ENCODE assay signal across 26 cellular contexts in genomic region chr19:58469241-58470013, GRCh38. TPM values are rescaled to one million over a fixed set of nuclear protein-coding genes. Genes with fewer than 3 reads are reported as not detected.
DNase-seq lines count a peak whose midpoint lies in the region; ATAC-seq and TF ChIP-seq lines count a peak whose summit lies in the region.
"Had no signal": no experiment of that assay in that cellular context is flagged by ENCODE, and none has a peak within 500 bp of the region (broad histone marks: within the 10 kb centered on the region; RNA-seq: fewer than 3 reads in every experiment).

No MANE protein-coding gene starts in this region.

- H3K27me3 Mint-ChIP-seq in activated CD4-positive, alpha-beta memory T cell treated with anti-CD3 and anti-CD28 coated beads for 36 hours: no peaks in the 10 kb centered on the region
- peaks cover 4% of the 10 kb centered on the region for H3K27me3 Mint-ChIP-seq in activated CD4-positive, alpha-beta memory T cell treated with anti-CD3 and anti-CD28 coated beads, Interleukin-2, amount 10 ng/mL, durations not matched to agents 7 days and 5 days
- peaks cover 14% of the 10 kb centered on the region for H3K27me3 Mint-ChIP-seq in endodermal cell (ENCODE audit: insufficient read depth)
- peaks cover 2% of the 10 kb centered on the region for H3K27me3 Mint-ChIP-seq in neural progenitor cell (ENCODE audit: insufficient read depth, low read depth)
- H3K27me3 Mint-ChIP-seq: IgD-negative memory B cell had no signal

- H3K9me3 Mint-ChIP-seq in activated CD4-positive, alpha-beta memory T cell treated with anti-CD3 and anti-CD28 coated beads for 36 hours: no peaks in the 10 kb centered on the region
- no peaks in the 10 kb centered on the region for H3K9me3 Mint-ChIP-seq in activated CD4-positive, alpha-beta memory T cell treated with anti-CD3 and anti-CD28 coated beads, Interleukin-2, amount 10 ng/mL, durations not matched to agents 7 days and 5 days
- H3K9me3 Mint-ChIP-seq in endodermal cell (no peaks in the 10 kb centered on the region), neural progenitor cell (no peaks in the 10 kb centered on the region)

- no peaks in the 10 kb centered on the region for H3K9me3 ChIP-seq in Loucy (ENCODE audit: insufficient read depth, low read depth, low read length)
- no peaks in the 10 kb centered on the region for H3K9me3 ChIP-seq in endodermal cell (ENCODE audit: control insufficient read depth, low read length)
- H3K9me3 ChIP-seq in neural progenitor cell (ENCODE audit: low read depth): no peaks in the 10 kb centered on the region
- no peaks in the 10 kb centered on the region for H3K9me3 ChIP-seq in HAP-1
- H3K9me3 ChIP-seq: ascending aorta, MG63, prostate gland, thoracic aorta had no signal

- H3K27ac ChIP-seq in endodermal cell (ENCODE audit: low read depth, low read length) (no peak overlapping the region), neural progenitor cell (no peak overlapping the region)
- H3K27ac ChIP-seq: ascending aorta, GM23248, prostate gland, thoracic aorta had no signal

- H3K4me2 ChIP-seq in Loucy (ENCODE audit: low read depth, low read length, poor library complexity, severe bottlenecking) (peak overlapping the region; percentile 100), neural progenitor cell (no peak overlapping the region)

- CTCF ChIA-PET in activated CD4-positive, alpha-beta memory T cell treated with anti-CD3 and anti-CD28 coated beads for 36 hours (lab: Charles Lee): interaction anchor here (0.6 to 1.2 kb wide), 2 partner anchors 17 to 61 kb away, joined by 3 read pairs; partner anchors contain the start of genes ZNF324B and ZNF584
- CTCF ChIA-PET in activated CD4-positive, alpha-beta memory T cell treated with anti-CD3 and anti-CD28 coated beads, Interleukin-2, amount 10 ng/mL, durations not matched to agents 7 days and 5 days (lab: Charles Lee): interaction anchor here (0.7 to 1.0 kb wide), 2 partner anchors 45 to 50 kb away, joined by 3 read pairs; partner anchors contain the start of gene ZBTB45

- H4K20me1 ChIP-seq in Loucy (ENCODE audit: insufficient read depth, low read length, poor library complexity, severe bottlenecking) (peaks cover 8% of the 10 kb centered on the region), neural progenitor cell (ENCODE audit: low read depth) (peaks cover 9% of the 10 kb centered on the region)

- TF ChIP-seq CTCF in Loucy (conservative IDR thresholded peaks at IDR 0.05; ENCODE audit: low read length) (no peak), endodermal cell (conservative IDR thresholded peaks at IDR 0.05) (no peak), neural progenitor cell (IDR thresholded peaks at IDR 0.05) (no peak)

- no peaks in the 10 kb centered on the region for H3K27me3 ChIP-seq in Loucy (ENCODE audit: insufficient read depth, low read length, poor library complexity, severe bottlenecking)
- peaks cover 9% of the 10 kb centered on the region for H3K27me3 ChIP-seq in endodermal cell (ENCODE audit: control insufficient read depth, insufficient read depth, low read length, poor library complexity, severe bottlenecking)
- H3K27me3 ChIP-seq in neural progenitor cell: peaks cover 12% of the 10 kb centered on the region
- H3K27me3 ChIP-seq in HAP-1 (ENCODE audit: low read depth): no peaks in the 10 kb centered on the region
- H3K27me3 ChIP-seq: ascending aorta, MG63 had no signal

- H3K9ac ChIP-seq in Loucy (ENCODE audit: low read depth, low read length, poor library complexity, severe bottlenecking) (peak overlapping the region; percentile 80), endodermal cell (ENCODE audit: extremely low read depth, low read length, poor library complexity, severe bottlenecking) (no peak overlapping the region), neural progenitor cell (no peak overlapping the region)

- H3K4me1 ChIP-seq in Loucy (ENCODE audit: insufficient read depth, low read length, poor library complexity, severe bottlenecking) (peaks cover 10% of the 10 kb centered on the region), endodermal cell (ENCODE audit: control insufficient read depth, insufficient read depth, low read length) (no peaks in the 10 kb centered on the region), neural progenitor cell (no peaks in the 10 kb centered on the region), HAP-1 (peaks cover 10% of the 10 kb centered on the region)

- H3K36me3 ChIP-seq in Loucy (ENCODE audit: insufficient read depth, low read length) (peaks cover 12% of the 10 kb centered on the region; the same call in 1 of the 2 replicates), endodermal cell (ENCODE audit: control insufficient read depth, insufficient read depth, low read length) (peaks cover 25% of the 10 kb centered on the region), neural progenitor cell (no peaks in the 10 kb centered on the region), HAP-1 (replicated peaks) (peaks cover 17% of the 10 kb centered on the region)

- intact Hi-C loops in activated CD4-positive, alpha-beta memory T cell treated with anti-CD3 and anti-CD28 coated beads for 36 hours (cut with micrococcal nuclease): no loop called here

- H3K4me1 Mint-ChIP-seq in activated CD4-positive, alpha-beta memory T cell treated with anti-CD3 and anti-CD28 coated beads for 36 hours (ENCODE audit: low read depth): peaks cover 17% of the 10 kb centered on the region
- peaks cover 29% of the 10 kb centered on the region for H3K4me1 Mint-ChIP-seq in activated CD4-positive, alpha-beta memory T cell treated with anti-CD3 and anti-CD28 coated beads, Interleukin-2, amount 10 ng/mL, durations not matched to agents 7 days and 5 days
- peaks cover 11% of the 10 kb centered on the region for H3K4me1 Mint-ChIP-seq in endodermal cell
- H3K4me1 Mint-ChIP-seq in neural progenitor cell: peaks cover 20% of the 10 kb centered on the region

- in situ Hi-C loops in HAP-1 (cut with MboI; ENCODE audit: low sequenced_read_pairs): no loop called here

- peaks cover 20% of the 10 kb centered on the region for H3K79me2 ChIP-seq in Loucy (ENCODE audit: insufficient read depth, low read length)
- peaks cover 9% of the 10 kb centered on the region for H3K79me2 ChIP-seq in neural progenitor cell (ENCODE audit: low read depth)

- peak overlapping the region; percentile 8 for H3K4me3 Mint-ChIP-seq in activated CD4-positive, alpha-beta memory T cell treated with anti-CD3 and anti-CD28 coated beads for 36 hours
- no peak overlapping the region for H3K4me3 Mint-ChIP-seq in activated CD4-positive, alpha-beta memory T cell treated with anti-CD3 and anti-CD28 coated beads, Interleukin-2, amount 10 ng/mL, durations not matched to agents 7 days and 5 days
- H3K4me3 Mint-ChIP-seq in endodermal cell (peak overlapping the region; percentile 67), neural progenitor cell (peak overlapping the region; percentile 85)

- no peak for DNase-seq in activated CD4-positive, alpha-beta memory T cell treated with anti-CD3 and anti-CD28 coated beads for 36 hours
- no peak for DNase-seq in activated CD4-positive, alpha-beta memory T cell treated with anti-CD3 and anti-CD28 coated beads, Interleukin-2, amount 10 ng/mL, durations not matched to agents 7 days and 5 days
- no peak for DNase-seq in endodermal cell
- no peak for DNase-seq in neural progenitor cell (ENCODE audit: low spot score)
- DNase-seq in HAP-1 (ENCODE audit: low spot score in 2 of 2): no peak
- no peak for DNase-seq in HK-2 (ENCODE audit: unreplicated experiment)
- DNase-seq: activated gamma-delta T cell; C1 segment of cervical spinal cord; DMS153; GF-D8; GM23248; mammary epithelial cell; MG63; NCI-H1436; NCI-H2171 treated with DMSO at 0.1 percent for 48 hours; NCI-H748 treated with DMSO at 0.1 percent for 48 hours; OCI-M1; SHP77; stimulated activated CD4-positive, alpha-beta T cell treated with anti-CD3 and anti-CD28 coated beads, Interleukin-1b, Interleukin-23, amount 100 ng/mL, for 48 hours; stimulated activated naive CD4-positive, alpha-beta T cell had no signal

- 96 to 97% methylated on average over 9 to 17 of the region's 17 CpGs for WGBS in endodermal cell (ENCODE audit: insufficient coverage in 1 of 2, insufficient read length in 1 of 2), 2 experiments

- POLR2A ChIA-PET in activated CD4-positive, alpha-beta memory T cell treated with anti-CD3 and anti-CD28 coated beads for 36 hours (lab: Charles Lee): no interaction called here
- POLR2A ChIA-PET in activated CD4-positive, alpha-beta memory T cell treated with anti-CD3 and anti-CD28 coated beads, Interleukin-2, amount 10 ng/mL, durations not matched to agents 7 days and 5 days (lab: Charles Lee): interaction anchor here (0.9 kb wide), 1 partner anchor 16 kb away, joined by 3 read pairs; no protein-coding TSS in a partner anchor

- H3K4me3 ChIP-seq in Loucy (ENCODE audit: low read length, poor library complexity, severe bottlenecking): no peak overlapping the region
- no peak overlapping the region for H3K4me3 ChIP-seq in endodermal cell (ENCODE audit: low read length)
- no peak overlapping the region for H3K4me3 ChIP-seq in neural progenitor cell
- no peak overlapping the region for H3K4me3 ChIP-seq in HAP-1
- H3K4me3 ChIP-seq: MG63, prostate gland, thoracic aorta had no signal

- H2AFZ ChIP-seq in Loucy (ENCODE audit: low read length): no peak overlapping the region
- H2AFZ ChIP-seq in neural progenitor cell (replicated peaks): no peak overlapping the region
- H2AFZ ChIP-seq: GM23248 had no signal

- H3K9me2 ChIP-seq in Loucy (replicated peaks; ENCODE audit: low read depth, low read length): no peaks in the 10 kb centered on the region

- H3K36me3 Mint-ChIP-seq in activated CD4-positive, alpha-beta memory T cell treated with anti-CD3 and anti-CD28 coated beads for 36 hours: peaks cover 10% of the 10 kb centered on the region
- peaks cover 27% of the 10 kb centered on the region for H3K36me3 Mint-ChIP-seq in activated CD4-positive, alpha-beta memory T cell treated with anti-CD3 and anti-CD28 coated beads, Interleukin-2, amount 10 ng/mL, durations not matched to agents 7 days and 5 days (ENCODE audit: low read depth)
- H3K36me3 Mint-ChIP-seq in endodermal cell (ENCODE audit: low read depth) (peaks cover 19% of the 10 kb centered on the region), neural progenitor cell (peaks cover 2% of the 10 kb centered on the region)
- H3K36me3 Mint-ChIP-seq: IgD-negative memory B cell had no signal

- no peak for ATAC-seq in GM19397 (IDR thresholded peaks at IDR 0.05; ENCODE audit: unreplicated experiment)

- H3F3A ChIP-seq in Loucy (ENCODE audit: low read depth) (no peaks in the 10 kb centered on the region), neural progenitor cell (ENCODE audit: low read depth) (peaks cover 5% of the 10 kb centered on the region)

- H3K27ac Mint-ChIP-seq in activated CD4-positive, alpha-beta memory T cell treated with anti-CD3 and anti-CD28 coated beads for 36 hours: no peak overlapping the region
- no peak overlapping the region for H3K27ac Mint-ChIP-seq in activated CD4-positive, alpha-beta memory T cell treated with anti-CD3 and anti-CD28 coated beads, Interleukin-2, amount 10 ng/mL, durations not matched to agents 7 days and 5 days
- H3K27ac Mint-ChIP-seq in endodermal cell: no peak overlapping the region
- no peak overlapping the region for H3K27ac Mint-ChIP-seq in neural progenitor cell

RNA-seq across cellular contexts. Expression of gene ZNF324, which starts 2.5 kb away (rescaled TPM):
- total RNA-seq in activated CD4-positive, alpha-beta memory T cell treated with anti-CD3 and anti-CD28 coated beads for 36 hours: 1 to 10 TPM; 7.0 to 8.3 TPM
- 10 to 100 TPM; 10.8 to 12.1 TPM for total RNA-seq in activated CD4-positive, alpha-beta memory T cell treated with anti-CD3 and anti-CD28 coated beads, Interleukin-2, amount 10 ng/mL, durations not matched to agents 7 days and 5 days
- total RNA-seq in endodermal cell (1 to 10 TPM; 7.0 to 8.7 TPM), neural progenitor cell (ENCODE audit: low replicate concordance) (4.2 and 14.8 TPM in 2 replicates)
- 5.2 TPM for polyA plus RNA-seq in endodermal cell (2013, experiment 1 of 2)
- 5.5 TPM for polyA plus RNA-seq in endodermal cell (2013, experiment 2 of 2)

RNA-seq across cellular contexts. Expression of gene ZNF446, which starts 6.7 kb away (rescaled TPM):
- 1 to 10 TPM; 6.4 to 7.5 TPM for total RNA-seq in activated CD4-positive, alpha-beta memory T cell treated with anti-CD3 and anti-CD28 coated beads for 36 hours
- total RNA-seq in activated CD4-positive, alpha-beta memory T cell treated with anti-CD3 and anti-CD28 coated beads, Interleukin-2, amount 10 ng/mL, durations not matched to agents 7 days and 5 days: 1 to 10 TPM; 8.4 to 8.7 TPM
- total RNA-seq in endodermal cell (10 to 100 TPM; 10.4 to 10.7 TPM), neural progenitor cell (ENCODE audit: low replicate concordance) (4.4 and 13.2 TPM in 2 replicates)
- 11.6 TPM for polyA plus RNA-seq in endodermal cell (2013, experiment 1 of 2)
- polyA plus RNA-seq in endodermal cell (2013, experiment 2 of 2): 9.4 TPM

RNA-seq across cellular contexts. Expression of gene ZNF324B, which starts 18.0 kb away (rescaled TPM):
- 1 to 10 TPM; 7.7 to 7.8 TPM for total RNA-seq in activated CD4-positive, alpha-beta memory T cell treated with anti-CD3 and anti-CD28 coated beads for 36 hours
- total RNA-seq in activated CD4-positive, alpha-beta memory T cell treated with anti-CD3 and anti-CD28 coated beads, Interleukin-2, amount 10 ng/mL, durations not matched to agents 7 days and 5 days: 10 to 100 TPM; 11.5 to 12.3 TPM
- total RNA-seq in endodermal cell: 1 to 10 TPM; 5.4 to 6.0 TPM
- 2.8 TPM for polyA plus RNA-seq in endodermal cell (2013, experiment 1 of 2)
- 2.2 TPM for polyA plus RNA-seq in endodermal cell (2013, experiment 2 of 2)
- 3.2 TPM in 2 replicates for total RNA-seq in neural progenitor cell (ENCODE audit: low replicate concordance)

RNA-seq across cellular contexts. Expression of gene ZNF132, which starts 29.5 kb away (rescaled TPM):
- total RNA-seq in activated CD4-positive, alpha-beta memory T cell treated with anti-CD3 and anti-CD28 coated beads for 36 hours: 1 to 10 TPM; 3.1 to 3.6 TPM
- total RNA-seq in activated CD4-positive, alpha-beta memory T cell treated with anti-CD3 and anti-CD28 coated beads, Interleukin-2, amount 10 ng/mL, durations not matched to agents 7 days and 5 days: 1 to 10 TPM; 4.5 to 4.7 TPM
- 1 to 10 TPM in 1 of 2 donors, under 1 TPM in 1; 0.71 to 1.2 TPM for total RNA-seq in endodermal cell
- polyA plus RNA-seq in endodermal cell (2013, experiment 1 of 2): 3.3 TPM
- 2.6 TPM for polyA plus RNA-seq in endodermal cell (2013, experiment 2 of 2)
- total RNA-seq in neural progenitor cell (ENCODE audit: low replicate concordance): 1.0 and 1.4 TPM in 2 replicates

RNA-seq across cellular contexts. Expression of gene SLC27A5, which starts 42.4 kb away (rescaled TPM):
- 10 to 100 TPM; 16.7 to 17.0 TPM for total RNA-seq in activated CD4-positive, alpha-beta memory T cell treated with anti-CD3 and anti-CD28 coated beads for 36 hours
- 10 to 100 TPM; 16.8 to 17.1 TPM for total RNA-seq in activated CD4-positive, alpha-beta memory T cell treated with anti-CD3 and anti-CD28 coated beads, Interleukin-2, amount 10 ng/mL, durations not matched to agents 7 days and 5 days
- total RNA-seq in endodermal cell (10 to 100 TPM; 13.6 to 15.3 TPM), neural progenitor cell (ENCODE audit: low replicate concordance) (11.2 and 17.1 TPM in 2 replicates)
- 11.6 TPM for polyA plus RNA-seq in endodermal cell (2013, experiment 1 of 2)
- polyA plus RNA-seq in endodermal cell (2013, experiment 2 of 2): 9.0 TPM
- total RNA-seq: ascending aorta had no signal
